Comparison of ENCODE assay signal across 26 cellular contexts in genomic region chrX:114599903-114600302, GRCh38. TPM values are rescaled to one million over a fixed set of nuclear protein-coding genes. Genes with fewer than 3 reads are reported as not detected.
"Had no signal": no experiment of that assay in that cellular context is flagged by ENCODE, and none has a peak within 500 bp of the region (broad histone marks: within the 10 kb centered on the region; RNA-seq: fewer than 3 reads in every experiment).

No MANE protein-coding gene starts in this region.

- ATAC-seq: left cardiac atrium; left ventricle myocardium superior; natural killer cell treated with Interleukin-12 subunit alpha and Interleukin-12 subunit beta and Interleukin-15 and Interleukin-18, amount 100 ng/mL, for 72 hours had no signal

- H3K4me1 ChIP-seq: colonic mucosa, neural progenitor cell, right atrium auricular region, sigmoid colon, stomach, transverse colon had no signal

- H3K4me3 ChIP-seq: colonic mucosa, lung, neural progenitor cell, ovary, right atrium auricular region, sigmoid colon, skin epidermis, stomach, thoracic aorta, transverse colon had no signal

- H3K36me3 ChIP-seq: colonic mucosa, neural progenitor cell, ovary, right atrium auricular region, sigmoid colon, stomach, thoracic aorta, transverse colon had no signal

- H3K9me3 ChIP-seq: colonic mucosa, ovary, right atrium auricular region, sigmoid colon, stomach, thoracic aorta, transverse colon had no signal

- H3K27ac ChIP-seq: colonic mucosa, neural progenitor cell, ovary, right atrium auricular region, sigmoid colon, skin epidermis, stomach, thoracic aorta, transverse colon had no signal

- H3K4me2 ChIP-seq: neural progenitor cell had no signal

- DNase-seq: colonic mucosa; effector CD4-positive, alpha-beta T cell; foreskin melanocyte; head of caudate nucleus; hippocampal formation; kidney; left cardiac atrium; left ventricle myocardium superior; mesenchymal stem cell; midbrain; nucleus accumbens; ovary; sigmoid colon; stimulated activated CD4-positive, alpha-beta T cell treated with anti-CD3 and anti-CD28 coated beads, Interleukin-2, amount 100 ng/mL, for 24 hours; stimulated activated naive CD4-positive, alpha-beta T cell; stomach; substantia nigra; transverse colon had no signal

- H3K9ac ChIP-seq: neural progenitor cell had no signal

- H3K27me3 ChIP-seq: colonic mucosa, neural progenitor cell, ovary, right atrium auricular region, sigmoid colon, transverse colon had no signal

RNA-seq across cellular contexts. Expression of gene HTR2C, which starts 16.0 kb away (rescaled TPM):
- total RNA-seq: colonic mucosa; dermis microvascular lymphatic vessel endothelial cell; kidney; left cardiac atrium; left ventricle myocardium superior; natural killer cell treated with Interleukin-12 subunit alpha and Interleukin-12 subunit beta and Interleukin-15 and Interleukin-18, amount 100 ng/mL, for 72 hours; ovary; posterior vena cava; sigmoid colon; stomach; thoracic aorta; transverse colon had no signal
- polyA plus RNA-seq: lung, ovary, sigmoid colon, stomach had no signal
